ENCODE assay signal across 9 cellular contexts in genomic region chr12:80763874-80764273, GRCh38. TPM values are rescaled to one million over a fixed set of nuclear protein-coding genes. Genes with fewer than 3 reads are reported as not detected.
A peak's percentile ranks its signal among the peaks of the same experiment; 100 is the strongest.
DNase-seq lines count a peak whose midpoint lies in the region; ATAC-seq, FAIRE-seq and TF ChIP-seq lines count a peak whose summit lies in the region.
"Had no signal": no experiment of that assay in that cellular context is flagged by ENCODE, and none has a peak within 500 bp of the region (broad histone marks: within the 10 kb centered on the region; RNA-seq: fewer than 3 reads in every experiment).

No MANE protein-coding gene starts in this region.

- no peaks in the 10 kb centered on the region for H3K27me3 ChIP-seq in HepG2 (ENCODE audit: control insufficient read depth in 1 of 2, insufficient read depth in 2 of 2, low read length in 2 of 2)

- no TSS peak for BruUV-seq in HepG2 (replicated peaks; lab: Mats Ljungman, UMichigan)

- TF ChIP-seq RAD21 in HepG2 (CRISPR knock-in tag; IDR thresholded peaks at IDR 0.05): no peak

- TF ChIP-seq EP300 in HepG2 (IDR thresholded peaks at IDR 0.05; ENCODE audit: low read depth in 2 of 2, low read length in 2 of 2) (no peak), HepG2 (CRISPR knock-in tag; IDR thresholded peaks at IDR 0.05; ENCODE audit: borderline replicate concordance) (no peak)

- H4K20me1 ChIP-seq in HepG2 (ENCODE audit: insufficient read depth, low read length): no peaks in the 10 kb centered on the region

- 0% methylated on average over 4 of the region's 4 CpGs for WGBS in HepG2 (ENCODE audit: low lambda C conversion rate)

- FAIRE-seq in A204.1 (lab: Jason Lieb, UNC) (peak; percentile 91), HepG2 (lab: Jason Lieb, UNC) (peak; percentile 80)

- TF ChIP-seq CTCF in GM12875 (IDR thresholded peaks at IDR 0.05; ENCODE audit: borderline replicate concordance, insufficient read depth, low read depth, low read length): peak; percentile 30; the same call in 1 of the 2 replicates
- peak; percentile 42 for TF ChIP-seq CTCF in HepG2 (CRISPR knock-in tag; IDR thresholded peaks at IDR 0.05)

- no peak overlapping the region for H3K9ac ChIP-seq in HepG2 (ENCODE audit: insufficient read depth, low read depth, low read length)

- TF ChIP-seq POLR2A in HepG2 (IDR thresholded peaks at IDR 0.05; ENCODE audit: insufficient read depth in 1 of 2, low read depth in 2 of 2, low read length in 2 of 2): no peak

- no peaks in the 10 kb centered on the region for H3K79me2 ChIP-seq in HepG2 (ENCODE audit: insufficient read depth, low read length)

- intact Hi-C loops in HepG2 (cut with micrococcal nuclease; ENCODE audit: unreplicated experiment): loop anchor here (1.0 to 10.0 kb wide), 4 partner anchors 129 to 352 kb away; no protein-coding TSS in a partner anchor

- H2AFZ ChIP-seq in HepG2 (ENCODE audit: low read length): no peak overlapping the region

- DNase-seq in NCI-H128 (lab: John Stamatoyannopoulos, UW; ENCODE audit: unreplicated experiment) (peak; percentile 16), amniotic stem cell (lab: John Stamatoyannopoulos, UW) (peak; percentile 30), HepG2 (ENCODE audit: low spot score) (peak; percentile 52), GOT3 (lab: John Stamatoyannopoulos, UW) (no peak), HK-2 (ENCODE audit: unreplicated experiment) (no peak)
- no peak for DNase-seq in stimulated activated naive CD4-positive, alpha-beta T cell (lab: John Stamatoyannopoulos, UW)

- H3K36me3 ChIP-seq in HepG2 (replicated peaks in 1 of 2; ENCODE audit: control insufficient read depth in 1 of 2, insufficient read depth in 2 of 2, low read length in 2 of 2): no peaks in the 10 kb centered on the region

- POLR2A ChIA-PET in HepG2 (lab: Yijun Ruan, JAX): no interaction called here

- H3K27ac ChIP-seq in HepG2 (ENCODE audit: extremely low read length, insufficient read depth, low read length): no peak overlapping the region

- H3K4me2 ChIP-seq in HepG2 (ENCODE audit: low read depth, low read length): no peak overlapping the region

- H3K9me3 ChIP-seq in HepG2 (ENCODE audit: low read length): no peaks in the 10 kb centered on the region

- peaks cover 12% of the 10 kb centered on the region for H3K4me1 ChIP-seq in HepG2 (ENCODE audit: insufficient read depth, low read length)

- CTCF ChIA-PET in HepG2 (lab: Yijun Ruan, JAX; ENCODE audit: low intra/inter-chr PET ratio, low total read pairs): no interaction called here

- no peak for ATAC-seq in HepG2

- H3K4me3 ChIP-seq in GM12875 (ENCODE audit: low read depth, low read length) (no peak overlapping the region), HepG2 (replicated peaks in 1 of 3; ENCODE audit: insufficient read depth in 1 of 3, low read depth in 2 of 3, low read length in 3 of 3) (no peak overlapping the region)

- in situ Hi-C loops in HepG2 (cut with HindIII; ENCODE audit: extremely low pct_ligation_motif_present, low pct_unique_long_range_greater_than_20kb): no loop called here

TF ChIP-seq in HepG2, 621 proteins besides CTCF, POLR2A, EP300 and RAD21 (continues in another document):
- no peak for TF ChIP-seq MED8 (CRISPR knock-in tag; IDR thresholded peaks at IDR 0.05; ENCODE audit: insufficient replicate concordance)
- TF ChIP-seq ZFP37 (CRISPR knock-in tag; IDR thresholded peaks at IDR 0.05; ENCODE audit: borderline replicate concordance): no peak
- no peak for TF ChIP-seq AGO2 (optimal IDR thresholded peaks at IDR 0.05; ENCODE audit: low read depth, low read length)
- TF ChIP-seq SPEN (CRISPR knock-in tag; IDR thresholded peaks at IDR 0.05; ENCODE audit: low read depth): no peak
- TF ChIP-seq ZSCAN21 (CRISPR knock-in tag; IDR thresholded peaks at IDR 0.05; ENCODE audit: borderline replicate concordance): no peak
- TF ChIP-seq SP4 (CRISPR knock-in tag; IDR thresholded peaks at IDR 0.05): no peak
- TF ChIP-seq ZUFSP (CRISPR knock-in tag; IDR thresholded peaks at IDR 0.05; ENCODE audit: borderline replicate concordance): no peak
- TF ChIP-seq NFE2L2 (IDR thresholded peaks at IDR 0.05; ENCODE audit: low read length): no peak
- no peak for TF ChIP-seq NFYC (CRISPR knock-in tag; IDR thresholded peaks at IDR 0.05)
- TF ChIP-seq ZNF550 (CRISPR knock-in tag; IDR thresholded peaks at IDR 0.05; ENCODE audit: borderline replicate concordance): no peak
- TF ChIP-seq ZNF362 (CRISPR knock-in tag; IDR thresholded peaks at IDR 0.05; ENCODE audit: borderline replicate concordance): peak; percentile 89; the same call in 1 of the 2 replicates
- peak; percentile 43; the same call in 1 of the 2 replicates for TF ChIP-seq SMC3 (IDR thresholded peaks at IDR 0.05; ENCODE audit: low read length)
- no peak for TF ChIP-seq FOXM1 (CRISPR knock-in tag; IDR thresholded peaks at IDR 0.05)
- no peak for TF ChIP-seq HOXA3 (CRISPR knock-in tag; IDR thresholded peaks at IDR 0.05)

RNA-seq across cellular contexts. Expression of gene MYF5, which starts 47.2 kb away (rescaled TPM):
- total RNA-seq in HepG2 (2016; rRNA removed; fragmentation: Illumina TruSeq; extraction: Trizol): not detected in 2 replicates
- total RNA-seq in HepG2 (2016; cell fraction: cytosol; rRNA removed; fragmentation: Illumina TruSeq; extraction: Trizol; ENCODE audit: low read depth): not detected in 2 replicates
- total RNA-seq in HepG2 (2016; cell fraction: insoluble cytoplasmic fraction; rRNA removed; fragmentation: Illumina TruSeq; extraction: Trizol): not detected in 2 replicates
- total RNA-seq in HepG2 (2016; cell fraction: membrane; rRNA removed; fragmentation: Illumina TruSeq; extraction: Trizol): not detected in 2 replicates
- total RNA-seq in HepG2 (2016; cell fraction: nucleus; rRNA removed; fragmentation: Illumina TruSeq; extraction: Trizol): not detected in 2 replicates
- not detected in 2 replicates for polyA plus RNA-seq in HepG2 (2011; rRNA removed)
- polyA plus RNA-seq in HepG2 (2011; cell fraction: cytosol; rRNA removed): not detected in 2 replicates
- not detected in 2 replicates for polyA plus RNA-seq in HepG2 (2011; cell fraction: nucleus; rRNA removed)
- polyA plus RNA-seq in HepG2 (2012): not detected in 2 replicates
- not detected in 2 replicates for polyA plus RNA-seq in HepG2 (2016; cell fraction: cytosol; fragmentation: Illumina TruSeq; extraction: Trizol; ENCODE audit: low read depth)
- polyA plus RNA-seq in HepG2 (2016; cell fraction: insoluble cytoplasmic fraction; fragmentation: Illumina TruSeq; extraction: Trizol; ENCODE audit: low read depth): not detected in 2 replicates
- not detected in 2 replicates for polyA plus RNA-seq in HepG2 (2016; cell fraction: membrane; fragmentation: Illumina TruSeq; extraction: Trizol; ENCODE audit: low read depth)
- not detected in 2 replicates for polyA plus RNA-seq in HepG2 (2016; cell fraction: nucleus; fragmentation: Illumina TruSeq; extraction: Trizol; ENCODE audit: insufficient read depth, low read depth)
- not detected in 2 replicates for polyA minus RNA-seq in HepG2 (2011; rRNA and poly(A)+ RNA removed; ENCODE audit: low replicate concordance)
- not detected in 2 replicates for polyA minus RNA-seq in HepG2 (2011; cell fraction: cytosol; rRNA and poly(A)+ RNA removed)
- polyA minus RNA-seq in HepG2 (2011; cell fraction: nucleus; rRNA and poly(A)+ RNA removed): not detected in 2 replicates
- polyA plus RNA-seq: thymus had no signal

RNA-seq across cellular contexts. Expression of gene MYF6, which starts 56.4 kb away (rescaled TPM):
- total RNA-seq in HepG2 (2016; rRNA removed; fragmentation: Illumina TruSeq; extraction: Trizol): not detected in 2 replicates
- not detected in 2 replicates for total RNA-seq in HepG2 (2016; cell fraction: cytosol; rRNA removed; fragmentation: Illumina TruSeq; extraction: Trizol; ENCODE audit: low read depth)
- total RNA-seq in HepG2 (2016; cell fraction: insoluble cytoplasmic fraction; rRNA removed; fragmentation: Illumina TruSeq; extraction: Trizol): not detected in 2 replicates
- not detected in 2 replicates for total RNA-seq in HepG2 (2016; cell fraction: membrane; rRNA removed; fragmentation: Illumina TruSeq; extraction: Trizol)
- not detected in 2 replicates for total RNA-seq in HepG2 (2016; cell fraction: nucleus; rRNA removed; fragmentation: Illumina TruSeq; extraction: Trizol)
- not detected in 2 replicates for polyA plus RNA-seq in HepG2 (2011; rRNA removed)
- not detected in 2 replicates for polyA plus RNA-seq in HepG2 (2011; cell fraction: cytosol; rRNA removed)
- not detected in 2 replicates for polyA plus RNA-seq in HepG2 (2011; cell fraction: nucleus; rRNA removed)
- polyA plus RNA-seq in HepG2 (2012): not detected in 2 replicates
- not detected in 2 replicates for polyA plus RNA-seq in HepG2 (2016; cell fraction: cytosol; fragmentation: Illumina TruSeq; extraction: Trizol; ENCODE audit: low read depth)
- not detected in 2 replicates for polyA plus RNA-seq in HepG2 (2016; cell fraction: insoluble cytoplasmic fraction; fragmentation: Illumina TruSeq; extraction: Trizol; ENCODE audit: low read depth)
- not detected in 2 replicates for polyA plus RNA-seq in HepG2 (2016; cell fraction: membrane; fragmentation: Illumina TruSeq; extraction: Trizol; ENCODE audit: low read depth)
- polyA plus RNA-seq in HepG2 (2016; cell fraction: nucleus; fragmentation: Illumina TruSeq; extraction: Trizol; ENCODE audit: insufficient read depth, low read depth): not detected in 2 replicates
- not detected in 2 replicates for polyA minus RNA-seq in HepG2 (2011; rRNA and poly(A)+ RNA removed; ENCODE audit: low replicate concordance)
- not detected in 2 replicates for polyA minus RNA-seq in HepG2 (2011; cell fraction: cytosol; rRNA and poly(A)+ RNA removed)
- not detected in 2 replicates for polyA minus RNA-seq in HepG2 (2011; cell fraction: nucleus; rRNA and poly(A)+ RNA removed)

Comparison
In these comparisons a context has a peak if more than half of its experiments do, and no peak if none do; other contexts are left out.
1. DNase-seq: peak in NCI-H128 (single experiment), amniotic stem cell (single experiment) and HepG2 (single experiment); none in stimulated activated naive CD4-positive, alpha-beta T cell (0 of 6), GOT3 (single experiment) and HK-2 (single experiment).